Comparison of ENCODE assay signal across 1 cellular context in genomic region chr9:100084145-100084478, GRCh38.
A peak's percentile ranks its signal among the peaks of the same experiment; 100 is the strongest.
TF ChIP-seq lines count a peak whose summit lies in the region.

No MANE protein-coding gene starts in this region.

TF ChIP-seq in GM12878, 131 proteins besides CTCF, POLR2A, EP300 and RAD21 (continued from another document and continues in another):
- no peak for TF ChIP-seq SKIL (IDR thresholded peaks at IDR 0.05; ENCODE audit: low read depth, poor library complexity, severe bottlenecking)
- TF ChIP-seq POLR2AphosphoS5 (IDR thresholded peaks at IDR 0.05; ENCODE audit: low read length), result no peak
- TF ChIP-seq NR2C1 (IDR thresholded peaks at IDR 0.05), result no peak
- no peak for TF ChIP-seq JUNB (IDR thresholded peaks at IDR 0.05)
- no peak for TF ChIP-seq USF2 (IDR thresholded peaks at IDR 0.05; ENCODE audit: borderline replicate concordance, low read depth, low read length)
- TF ChIP-seq KLF5 (IDR thresholded peaks at IDR 0.05; ENCODE audit: partially characterized antibody), result no peak
- 0 out of 2 replicates have a peak, but pooled peaks have one; percentile 12 for TF ChIP-seq CBX5 (IDR thresholded peaks at IDR 0.05; ENCODE audit: low read depth)
- TF ChIP-seq ZNF592 (IDR thresholded peaks at IDR 0.05), result no peak
- TF ChIP-seq ATF3 (IDR thresholded peaks at IDR 0.05; ENCODE audit: borderline replicate concordance, extremely low read depth, low read depth, low read length), result no peak
- TF ChIP-seq SMARCA5 (IDR thresholded peaks at IDR 0.05), result no peak
- no peak for TF ChIP-seq SMC3 (IDR thresholded peaks at IDR 0.05; ENCODE audit: borderline replicate concordance, low read length)
- TF ChIP-seq PBX3 (IDR thresholded peaks at IDR 0.05; ENCODE audit: insufficient replicate concordance, low read depth, low read length), result no peak
- no peak for TF ChIP-seq TCF12 (IDR thresholded peaks at IDR 0.05; ENCODE audit: low read depth, low read length)
- peak; percentile 40; the same call in 1 of the 2 replicates for TF ChIP-seq ATF7 (IDR thresholded peaks at IDR 0.05; ENCODE audit: low read depth)
- TF ChIP-seq BCL3 (IDR thresholded peaks at IDR 0.05; ENCODE audit: borderline replicate concordance, insufficient read depth, low read depth, low read length, poor library complexity, severe bottlenecking), result no peak
- 0 out of 2 replicates have a peak, but pooled peaks have one; percentile 8 for TF ChIP-seq ATF2 (IDR thresholded peaks at IDR 0.05; ENCODE audit: low read length)
- no peak for TF ChIP-seq HDAC2 (IDR thresholded peaks at IDR 0.05)
- no peak for TF ChIP-seq YY1 (IDR thresholded peaks at IDR 0.05; ENCODE audit: low read depth, low read length)
- no peak for TF ChIP-seq ZSCAN29 (IDR thresholded peaks at IDR 0.05)
- TF ChIP-seq TCF7 (IDR thresholded peaks at IDR 0.05; ENCODE audit: borderline replicate concordance), result no peak
- TF ChIP-seq SUPT20H (IDR thresholded peaks at IDR 0.05; ENCODE audit: borderline replicate concordance, control insufficient read depth, low read depth, low read length), result no peak
- no peak for TF ChIP-seq ELK1 (IDR thresholded peaks at IDR 0.05; ENCODE audit: low read depth, low read length)
- TF ChIP-seq JUND (IDR thresholded peaks at IDR 0.05; ENCODE audit: low read depth, low read length), result no peak
- TF ChIP-seq NKRF (conservative IDR thresholded peaks at IDR 0.05), result no peak
- TF ChIP-seq RELA (IDR thresholded peaks at IDR 0.05; ENCODE audit: borderline replicate concordance, partially characterized antibody), result no peak
- TF ChIP-seq PKNOX1 (IDR thresholded peaks at IDR 0.05), result peak; percentile 87
- no peak for TF ChIP-seq KAT2A (conservative IDR thresholded peaks at IDR 0.05; ENCODE audit: control insufficient read depth, low read depth, low read length)
- TF ChIP-seq KDM1A (IDR thresholded peaks at IDR 0.05; ENCODE audit: borderline replicate concordance), result no peak
- no peak for TF ChIP-seq CHD4 (IDR thresholded peaks at IDR 0.05)
- no peak for TF ChIP-seq ASH2L (IDR thresholded peaks at IDR 0.05; ENCODE audit: borderline replicate concordance, low read depth)
- TF ChIP-seq ZBED1 (IDR thresholded peaks at IDR 0.05; ENCODE audit: borderline replicate concordance), result no peak
- TF ChIP-seq ZNF24 (IDR thresholded peaks at IDR 0.05), result 0 out of 2 replicates have a peak, but pooled peaks have one; percentile 3
- TF ChIP-seq ZNF207 (IDR thresholded peaks at IDR 0.05; ENCODE audit: borderline replicate concordance), result no peak
- TF ChIP-seq RAD51 (IDR thresholded peaks at IDR 0.05), result no peak
- TF ChIP-seq FOXK2 (IDR thresholded peaks at IDR 0.05), result no peak
- TF ChIP-seq HDGF (IDR thresholded peaks at IDR 0.05), result no peak
- TF ChIP-seq SIX5 (IDR thresholded peaks at IDR 0.05; ENCODE audit: low read depth, low read length, severe bottlenecking), result no peak
- no peak for TF ChIP-seq WRNIP1 (IDR thresholded peaks at IDR 0.05; ENCODE audit: borderline replicate concordance, low read depth, low read length)
- TF ChIP-seq NBN (IDR thresholded peaks at IDR 0.05), result no peak
- TF ChIP-seq IRF4 (IDR thresholded peaks at IDR 0.05; ENCODE audit: low read depth, low read length), result no peak
- TF ChIP-seq CUX1 (IDR thresholded peaks at IDR 0.05; ENCODE audit: insufficient replicate concordance, low read depth, low read length), result no peak
